ENCODE assay signal across 8 cellular contexts in genomic region chr17:1709971-1710806, GRCh38. TPM values are rescaled to one million over a fixed set of nuclear protein-coding genes. Genes with fewer than 3 reads are reported as not detected.
A peak's percentile ranks its signal among the peaks of the same experiment; 100 is the strongest.
DNase-seq lines count a peak whose midpoint lies in the region; ATAC-seq lines count a peak whose summit lies in the region.

TSS of gene TLCD2 (minus strand) at chr17:1710377. CDS start at chr17:1710242, 135 bp downstream.

- peak in 2 of 3 experiments; percentile 15 to 16 for DNase-seq in NCI-H1417 (lab: John Stamatoyannopoulos, UW)
- no peak for DNase-seq in NCI-H1417 treated with DMSO at 0.1 percent for 48 hours (lab: John Stamatoyannopoulos, UW)
- peak; percentile 0 for DNase-seq in NCI-H774 (lab: John Stamatoyannopoulos, UW)
- DNase-seq in cerebellum (ENCODE audit: low spot score) = peak; percentile 52
- peak; percentile 56 for DNase-seq in kidney glomerular epithelial cell (lab: John Stamatoyannopoulos, UW)
- DNase-seq in stimulated activated naive B cell treated with anti-CD40 and anti-IgM and Interleukin-4, amounts not matched to agents 10 μg/mL and 1 μg/mL and 100 μg/mL, for 72 hours = no peak
- DNase-seq in NCI-H1105 (lab: John Stamatoyannopoulos, UW) = no peak
- DNase-seq in globus pallidus (ENCODE audit: low spot score) = no peak

- H3K9me3 Mint-ChIP-seq in stimulated activated naive B cell treated with anti-CD40 and anti-IgM and Interleukin-4, amounts not matched to agents 10 μg/mL and 1 μg/mL and 100 μg/mL, for 72 hours = no peaks in the 10 kb centered on the region

- peaks cover 13 to 32% of the 10 kb centered on the region in 2 donors for H3K4me1 Mint-ChIP-seq in stimulated activated naive B cell treated with anti-CD40 and anti-IgM and Interleukin-4, amounts not matched to agents 10 μg/mL and 1 μg/mL and 100 μg/mL, for 72 hours

- peaks cover 80 to 92% of the 10 kb centered on the region in 2 donors for H3K27me3 Mint-ChIP-seq in stimulated activated naive B cell treated with anti-CD40 and anti-IgM and Interleukin-4, amounts not matched to agents 10 μg/mL and 1 μg/mL and 100 μg/mL, for 72 hours

- ATAC-seq in stimulated activated naive B cell treated with anti-CD40 and anti-IgM and Interleukin-4, amounts not matched to agents 10 μg/mL and 1 μg/mL and 100 μg/mL, for 72 hours (replicated peaks) = peak; percentile 39 to 43

- H3K4me3 Mint-ChIP-seq in stimulated activated naive B cell treated with anti-CD40 and anti-IgM and Interleukin-4, amounts not matched to agents 10 μg/mL and 1 μg/mL and 100 μg/mL, for 72 hours = peak within 1 kb of the TSS; percentile 62 to 74

- peaks cover 31 to 46% of the 10 kb centered on the region in 2 donors for H3K36me3 Mint-ChIP-seq in stimulated activated naive B cell treated with anti-CD40 and anti-IgM and Interleukin-4, amounts not matched to agents 10 μg/mL and 1 μg/mL and 100 μg/mL, for 72 hours

- no peak within 1 kb of the TSS for H3K27ac Mint-ChIP-seq in stimulated activated naive B cell treated with anti-CD40 and anti-IgM and Interleukin-4, amounts not matched to agents 10 μg/mL and 1 μg/mL and 100 μg/mL, for 72 hours

RNA-seq across cellular contexts. Expression of gene TLCD2, which starts in this region (rescaled TPM):
- 0.73 TPM for total RNA-seq in cerebellum

Comparison
In these comparisons a context has a peak if more than half of its experiments do, and no peak if none do; other contexts are left out.
1. DNase-seq: peak in NCI-H1417 (2 of 3), NCI-H774 (single experiment) and kidney glomerular epithelial cell (single experiment); none in NCI-H1417 treated with DMSO at 0.1 percent for 48 hours (single experiment), stimulated activated naive B cell treated with anti-CD40 and anti-IgM and Interleukin-4, amounts not matched to agents 10 μg/mL and 1 μg/mL and 100 μg/mL, for 72 hours (single experiment), NCI-H1105 (single experiment) and globus pallidus (single experiment).
2. Peak in DNase-seq in cerebellum; RNA of the gene not detected or under 1 TPM.